In genomic region chr11:82899957-82900276, GRCh38 we compare ENCODE assay signal across 8 cellular contexts. TPM values are rescaled to one million over a fixed set of nuclear protein-coding genes. Genes with fewer than 3 reads are reported as not detected.
DNase-seq lines count a peak whose midpoint lies in the region; ATAC-seq and TF ChIP-seq lines count a peak whose summit lies in the region.

No MANE protein-coding gene starts in this region.

- peak overlapping the region; percentile 93 for H3K4me3 ChIP-seq in NB4 (ENCODE audit: low read depth, low read length)
- peak overlapping the region; percentile 85 to 99 for H3K4me3 ChIP-seq in neutrophil (ENCODE audit: low read depth in 1 of 2, low read length in 1 of 2)

- peak overlapping the region; percentile 97 for H3K27ac Mint-ChIP-seq in effector memory CD8-positive, alpha-beta T cell

- H3K36me3 Mint-ChIP-seq in effector memory CD8-positive, alpha-beta T cell (ENCODE audit: insufficient read depth) = peaks cover 26% of the 10 kb centered on the region

- no peaks in the 10 kb centered on the region for H3K9me3 ChIP-seq in neutrophil

- H3K9me3 Mint-ChIP-seq in effector memory CD8-positive, alpha-beta T cell = no peaks in the 10 kb centered on the region

- no peaks in the 10 kb centered on the region for H3K27me3 ChIP-seq in neutrophil

- H3K4me3 Mint-ChIP-seq in effector memory CD8-positive, alpha-beta T cell = peak overlapping the region; percentile 89 to 95

- no peaks in the 10 kb centered on the region for H3K36me3 ChIP-seq in neutrophil

- no peak for TF ChIP-seq POLR2A in NB4 (IDR thresholded peaks at IDR 0.05; ENCODE audit: extremely low read depth, insufficient read length)

- ATAC-seq in GM18873 (IDR thresholded peaks at IDR 0.05; ENCODE audit: low FRiP score, unreplicated experiment) (peak; percentile 7), left lobe of liver (no peak), GM21576 (IDR thresholded peaks at IDR 0.05; ENCODE audit: unreplicated experiment) (no peak)
- ATAC-seq in effector memory CD8-positive, alpha-beta T cell (replicated peaks) = no peak

- no peaks in the 10 kb centered on the region for H3K27me3 Mint-ChIP-seq in effector memory CD8-positive, alpha-beta T cell

- peak overlapping the region; percentile 98 for H3K27ac ChIP-seq in neutrophil

- TF ChIP-seq CTCF in NB4 (IDR thresholded peaks at IDR 0.05; ENCODE audit: low read depth, low read length) (no peak), neutrophil (IDR thresholded peaks at IDR 0.05) (no peak)

- peaks cover 29 to 45% of the 10 kb centered on the region in 2 donors for H3K4me1 Mint-ChIP-seq in effector memory CD8-positive, alpha-beta T cell (ENCODE audit: low read depth in 2 of 2)

- peaks cover 67 to 70% of the 10 kb centered on the region in 2 experiments for H3K4me1 ChIP-seq in neutrophil (ENCODE audit: control insufficient read depth in 1 of 2, insufficient read depth in 1 of 2, low read depth in 1 of 2, low read length in 1 of 2)

- DNase-seq in NB4 (ENCODE audit: low read depth) (no peak), left lobe of liver (ENCODE audit: low spot score) (no peak), NCI-H146 treated with DMSO at 0.1 percent for 48 hours (lab: John Stamatoyannopoulos, UW; ENCODE audit: unreplicated experiment) (no peak)
- DNase-seq in effector memory CD8-positive, alpha-beta T cell = no peak
- DNase-seq in NK-92 treated with Interleukin-12 subunit alpha and Interleukin-12 subunit beta, amount 100 ng/mL, for 24 hours (lab: John Stamatoyannopoulos, UW) = no peak

RNA-seq across cellular contexts. Expression of gene PRCP, which starts 0.3 kb away (rescaled TPM):
- total RNA-seq in left lobe of liver = 41.4 TPM

RNA-seq across cellular contexts. Expression of gene DDIAS, which starts 1.6 kb away (rescaled TPM):
- 0.75 TPM for total RNA-seq in left lobe of liver
